Comparison of ENCODE assay signal across 10 cellular contexts in genomic region chr3:39810647-39811161, GRCh38. TPM values are rescaled to one million over a fixed set of nuclear protein-coding genes. Genes with fewer than 3 reads are reported as not detected.
DNase-seq lines count a peak whose midpoint lies in the region; ATAC-seq, FAIRE-seq and TF ChIP-seq lines count a peak whose summit lies in the region.
"Had no signal": no experiment of that assay in that cellular context is flagged by ENCODE, and none has a peak within 500 bp of the region (broad histone marks: within the 10 kb centered on the region; RNA-seq: fewer than 3 reads in every experiment).

No MANE protein-coding gene starts in this region.

- H3K4me3 ChIP-seq in stomach: peak overlapping the region; percentile 57 to 83 (median 70)
- H3K4me3 ChIP-seq in thyroid gland (replicated peaks in 1 of 3): peak overlapping the region in 1 of 3 donors; percentile 44

- ATAC-seq in HG02571 (IDR thresholded peaks at IDR 0.05; ENCODE audit: unreplicated experiment): no peak

- intact Hi-C loops in stomach (cut with DNase I; ENCODE audit: low total_unique reads) (no loop called here), thyroid gland (cut with DNase I) (loop anchor here (5.0 kb wide), 1 partner anchor 367 kb away; no protein-coding TSS in a partner anchor)

- no peak for TF ChIP-seq POLR2A in stomach (IDR thresholded peaks at IDR 0.05)
- no peak for TF ChIP-seq POLR2A in GM12892 (IDR thresholded peaks at IDR 0.05; ENCODE audit: low read depth, low read length)
- no peak for TF ChIP-seq POLR2A in thyroid gland (IDR thresholded peaks at IDR 0.05)

- H3K4me1 ChIP-seq in stomach: peaks cover 12 to 41% (median 28%) of the 10 kb centered on the region in 4 donors
- peaks cover 0 to 10% of the 10 kb centered on the region in 2 donors for H3K4me1 ChIP-seq in thyroid gland

- peaks cover 17% of the 10 kb centered on the region for H3K4me1 Mint-ChIP-seq in activated naive CD8-positive, alpha-beta T cell treated with anti-CD3 and anti-CD28 coated beads for 36 hours

- FAIRE-seq in GM12892 (lab: Jason Lieb, UNC): no peak
- FAIRE-seq: A204.1 had no signal

- peaks cover 2% of the 10 kb centered on the region for H3K36me3 Mint-ChIP-seq in activated naive CD8-positive, alpha-beta T cell treated with anti-CD3 and anti-CD28 coated beads for 36 hours

- H3K9me3 Mint-ChIP-seq in activated naive CD8-positive, alpha-beta T cell treated with anti-CD3 and anti-CD28 coated beads for 36 hours: no peaks in the 10 kb centered on the region

- no peak overlapping the region for H3K4me3 Mint-ChIP-seq in activated naive CD8-positive, alpha-beta T cell treated with anti-CD3 and anti-CD28 coated beads for 36 hours

- H3K27me3 ChIP-seq in stomach (peaks cover 0 to 49% (median 27%) of the 10 kb centered on the region in 3 donors), thyroid gland (no peaks in the 10 kb centered on the region)

- H3K27me3 Mint-ChIP-seq in activated naive CD8-positive, alpha-beta T cell treated with anti-CD3 and anti-CD28 coated beads for 36 hours: peaks cover 68% of the 10 kb centered on the region

- H3K27ac Mint-ChIP-seq in activated naive CD8-positive, alpha-beta T cell treated with anti-CD3 and anti-CD28 coated beads for 36 hours: no peak overlapping the region

- H3K9me3 ChIP-seq in stomach: no peaks in the 10 kb centered on the region
- H3K9me3 ChIP-seq in thyroid gland: no peaks in the 10 kb centered on the region

- no peak for TF ChIP-seq CTCF in stomach (IDR thresholded peaks at IDR 0.05)
- no peak for TF ChIP-seq CTCF in thyroid gland (IDR thresholded peaks at IDR 0.05)

- TF ChIP-seq EP300 in stomach (IDR thresholded peaks at IDR 0.05): no peak

- DNase-seq in NCI-H1417 (lab: John Stamatoyannopoulos, UW): peak in 2 of 3 experiments; percentile 17 to 41
- no peak for DNase-seq in NCI-H1417 treated with DMSO at 0.1 percent for 48 hours (lab: John Stamatoyannopoulos, UW)
- DNase-seq in activated naive CD8-positive, alpha-beta T cell treated with anti-CD3 and anti-CD28 coated beads for 36 hours: peak; percentile 5
- DNase-seq in left kidney (ENCODE audit: low read depth, low spot score): peak; percentile 26
- DNase-seq in stomach: no peak
- no peak for DNase-seq in GM12892 (ENCODE audit: insufficient read length)
- DNase-seq in thyroid gland: no peak
- DNase-seq: NCI-H2107 had no signal

- peak overlapping the region in 2 of 5 donors; percentile 77 to 93 for H3K27ac ChIP-seq in stomach
- no peak overlapping the region for H3K27ac ChIP-seq in thyroid gland

- no peaks in the 10 kb centered on the region for H3K36me3 ChIP-seq in stomach
- no peaks in the 10 kb centered on the region for H3K36me3 ChIP-seq in thyroid gland

- 13 to 20% (median 17%) methylated on average over 16 of the region's 16 CpGs for WGBS in stomach, 5 donors
- WGBS in thyroid gland, 2 donors: 56 to 65% methylated on average over 16 of the region's 16 CpGs

RNA-seq across cellular contexts. Expression of gene MYRIP, which starts 1.3 kb away (rescaled TPM):
- not detected for total RNA-seq in activated naive CD8-positive, alpha-beta T cell treated with anti-CD3 and anti-CD28 coated beads for 36 hours
- 10 to 100 TPM in 2 of 5 donors, 1 to 10 TPM in 3; 5.9 to 20.6 (median 8.8) TPM for total RNA-seq in stomach
- polyA plus RNA-seq in stomach: 1 to 10 TPM; 1.8 to 6.0 (median 4.4) TPM
- polyA plus RNA-seq in GM12892 (2012; ENCODE audit: missing spikeins): 0.08 TPM
- total RNA-seq in thyroid gland: 1 to 10 TPM; 1.6 to 7.1 (median 3.6) TPM

Comparison
In these comparisons a context has a peak if more than half of its experiments do, and no peak if none do; other contexts are left out.
1. DNase-seq: peak in NCI-H1417 (2 of 3), activated naive CD8-positive, alpha-beta T cell treated with anti-CD3 and anti-CD28 coated beads for 36 hours (single experiment) and left kidney (single experiment); none in NCI-H1417 treated with DMSO at 0.1 percent for 48 hours (single experiment), stomach (single experiment), GM12892 (single experiment) and thyroid gland (0 of 2).